In the genomic region with DNA sequence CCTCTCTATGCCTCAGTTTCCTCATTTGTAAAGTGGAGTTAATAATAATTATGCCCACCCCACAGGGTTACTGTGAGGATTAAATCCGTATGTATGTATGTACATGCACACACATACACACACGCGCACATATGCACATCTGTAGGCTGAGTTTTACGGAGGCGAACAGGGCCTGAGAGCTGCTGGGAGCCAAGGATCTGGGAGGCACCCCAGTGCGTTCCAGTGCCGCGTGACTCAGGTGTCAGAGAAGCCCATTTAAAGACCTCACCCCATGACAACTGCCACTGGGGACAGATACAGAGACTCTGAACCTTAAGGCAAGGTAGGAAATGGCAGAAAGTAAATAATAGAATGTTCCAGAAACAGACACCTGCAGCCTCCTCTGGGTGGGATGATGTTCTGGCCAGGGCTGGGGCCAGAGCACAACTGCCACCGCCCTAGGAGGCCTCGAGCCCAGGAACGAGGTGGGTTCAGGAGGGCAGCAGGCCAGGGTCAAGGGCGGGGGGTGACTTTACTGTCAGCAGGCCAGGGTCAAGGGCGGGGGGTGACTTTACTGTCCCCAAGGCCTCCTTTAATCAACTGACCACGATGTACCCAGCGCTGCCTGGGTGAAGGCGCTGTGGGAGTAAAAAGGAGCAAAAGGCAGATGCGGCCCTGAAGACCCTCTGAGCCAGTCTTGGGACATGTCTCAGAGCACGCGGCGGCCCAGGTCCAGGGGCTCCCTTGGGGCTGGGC, we compare ENCODE assay signal across 1 cellular context.
TF ChIP-seq lines count a peak whose summit lies in the region.

No MANE protein-coding gene starts in this region.

TF ChIP-seq in GM23338, 12 proteins besides CTCF, POLR2A, EP300 and RAD21 (continued from another document):
- TF ChIP-seq, protein P1, sequence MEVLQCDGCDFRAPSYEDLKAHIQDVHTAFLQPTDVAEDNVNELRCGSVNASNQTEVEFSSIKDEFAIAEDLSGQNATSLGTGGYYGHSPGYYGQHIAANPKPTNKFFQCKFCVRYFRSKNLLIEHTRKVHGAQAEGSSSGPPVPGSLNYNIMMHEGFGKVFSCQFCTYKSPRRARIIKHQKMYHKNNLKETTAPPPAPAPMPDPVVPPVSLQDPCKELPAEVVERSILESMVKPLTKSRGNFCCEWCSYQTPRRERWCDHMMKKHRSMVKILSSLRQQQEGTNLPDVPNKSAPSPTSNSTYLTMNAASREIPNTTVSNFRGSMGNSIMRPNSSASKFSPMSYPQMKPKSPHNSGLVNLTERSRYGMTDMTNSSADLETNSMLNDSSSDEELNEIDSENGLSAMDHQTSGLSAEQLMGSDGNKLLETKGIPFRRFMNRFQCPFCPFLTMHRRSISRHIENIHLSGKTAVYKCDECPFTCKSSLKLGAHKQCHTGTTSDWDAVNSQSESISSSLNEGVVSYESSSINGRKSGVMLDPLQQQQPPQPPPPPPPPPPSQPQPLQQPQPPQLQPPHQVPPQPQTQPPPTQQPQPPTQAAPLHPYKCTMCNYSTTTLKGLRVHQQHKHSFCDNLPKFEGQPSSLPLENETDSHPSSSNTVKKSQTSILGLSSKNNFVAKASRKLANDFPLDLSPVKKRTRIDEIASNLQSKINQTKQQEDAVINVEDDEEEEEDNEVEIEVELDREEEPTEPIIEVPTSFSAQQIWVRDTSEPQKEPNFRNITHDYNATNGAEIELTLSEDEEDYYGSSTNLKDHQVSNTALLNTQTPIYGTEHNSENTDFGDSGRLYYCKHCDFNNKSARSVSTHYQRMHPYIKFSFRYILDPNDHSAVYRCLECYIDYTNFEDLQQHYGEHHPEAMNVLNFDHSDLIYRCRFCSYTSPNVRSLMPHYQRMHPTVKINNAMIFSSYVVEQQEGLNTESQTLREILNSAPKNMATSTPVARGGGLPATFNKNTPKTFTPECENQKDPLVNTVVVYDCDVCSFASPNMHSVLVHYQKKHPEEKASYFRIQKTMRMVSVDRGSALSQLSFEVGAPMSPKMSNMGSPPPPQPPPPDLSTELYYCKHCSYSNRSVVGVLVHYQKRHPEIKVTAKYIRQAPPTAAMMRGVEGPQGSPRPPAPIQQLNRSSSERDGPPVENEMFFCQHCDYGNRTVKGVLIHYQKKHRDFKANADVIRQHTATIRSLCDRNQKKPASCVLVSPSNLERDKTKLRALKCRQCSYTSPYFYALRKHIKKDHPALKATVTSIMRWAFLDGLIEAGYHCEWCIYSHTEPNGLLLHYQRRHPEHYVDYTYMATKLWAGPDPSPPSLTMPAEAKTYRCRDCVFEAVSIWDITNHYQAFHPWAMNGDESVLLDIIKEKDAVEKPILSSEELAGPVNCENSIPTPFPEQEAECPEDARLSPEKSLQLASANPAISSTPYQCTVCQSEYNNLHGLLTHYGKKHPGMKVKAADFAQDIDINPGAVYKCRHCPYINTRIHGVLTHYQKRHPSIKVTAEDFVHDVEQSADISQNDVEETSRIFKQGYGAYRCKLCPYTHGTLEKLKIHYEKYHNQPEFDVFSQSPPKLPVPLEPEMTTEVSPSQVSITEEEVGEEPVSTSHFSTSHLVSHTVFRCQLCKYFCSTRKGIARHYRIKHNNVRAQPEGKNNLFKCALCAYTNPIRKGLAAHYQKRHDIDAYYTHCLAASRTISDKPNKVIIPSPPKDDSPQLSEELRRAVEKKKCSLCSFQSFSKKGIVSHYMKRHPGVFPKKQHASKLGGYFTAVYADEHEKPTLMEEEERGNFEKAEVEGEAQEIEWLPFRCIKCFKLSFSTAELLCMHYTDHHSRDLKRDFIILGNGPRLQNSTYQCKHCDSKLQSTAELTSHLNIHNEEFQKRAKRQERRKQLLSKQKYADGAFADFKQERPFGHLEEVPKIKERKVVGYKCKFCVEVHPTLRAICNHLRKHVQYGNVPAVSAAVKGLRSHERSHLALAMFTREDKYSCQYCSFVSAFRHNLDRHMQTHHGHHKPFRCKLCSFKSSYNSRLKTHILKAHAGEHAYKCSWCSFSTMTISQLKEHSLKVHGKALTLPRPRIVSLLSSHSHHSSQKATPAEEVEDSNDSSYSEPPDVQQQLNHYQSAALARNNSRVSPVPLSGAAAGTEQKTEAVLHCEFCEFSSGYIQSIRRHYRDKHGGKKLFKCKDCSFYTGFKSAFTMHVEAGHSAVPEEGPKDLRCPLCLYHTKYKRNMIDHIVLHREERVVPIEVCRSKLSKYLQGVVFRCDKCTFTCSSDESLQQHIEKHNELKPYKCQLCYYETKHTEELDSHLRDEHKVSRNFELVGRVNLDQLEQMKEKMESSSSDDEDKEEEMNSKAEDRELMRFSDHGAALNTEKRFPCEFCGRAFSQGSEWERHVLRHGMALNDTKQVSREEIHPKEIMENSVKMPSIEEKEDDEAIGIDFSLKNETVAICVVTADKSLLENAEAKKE (CRISPR knock-in tag; IDR thresholded peaks at IDR 0.05): no peak
- TF ChIP-seq STAT1 (IDR thresholded peaks at IDR 0.05; ENCODE audit: unreplicated experiment) (no peak), POLR2AphosphoS5 (IDR thresholded peaks at IDR 0.05; ENCODE audit: low read depth) (no peak), ZNF331 (CRISPR knock-in tag; IDR thresholded peaks at IDR 0.05; ENCODE audit: low read depth) (no peak), EZH2phosphoT487 (IDR thresholded peaks at IDR 0.05; ENCODE audit: unreplicated experiment) (no peak), EZH2 (IDR thresholded peaks at IDR 0.05; ENCODE audit: low read depth, unreplicated experiment) (no peak), ETS1 (IDR thresholded peaks at IDR 0.05) (no peak)
- TF ChIP-seq, protein P2, sequence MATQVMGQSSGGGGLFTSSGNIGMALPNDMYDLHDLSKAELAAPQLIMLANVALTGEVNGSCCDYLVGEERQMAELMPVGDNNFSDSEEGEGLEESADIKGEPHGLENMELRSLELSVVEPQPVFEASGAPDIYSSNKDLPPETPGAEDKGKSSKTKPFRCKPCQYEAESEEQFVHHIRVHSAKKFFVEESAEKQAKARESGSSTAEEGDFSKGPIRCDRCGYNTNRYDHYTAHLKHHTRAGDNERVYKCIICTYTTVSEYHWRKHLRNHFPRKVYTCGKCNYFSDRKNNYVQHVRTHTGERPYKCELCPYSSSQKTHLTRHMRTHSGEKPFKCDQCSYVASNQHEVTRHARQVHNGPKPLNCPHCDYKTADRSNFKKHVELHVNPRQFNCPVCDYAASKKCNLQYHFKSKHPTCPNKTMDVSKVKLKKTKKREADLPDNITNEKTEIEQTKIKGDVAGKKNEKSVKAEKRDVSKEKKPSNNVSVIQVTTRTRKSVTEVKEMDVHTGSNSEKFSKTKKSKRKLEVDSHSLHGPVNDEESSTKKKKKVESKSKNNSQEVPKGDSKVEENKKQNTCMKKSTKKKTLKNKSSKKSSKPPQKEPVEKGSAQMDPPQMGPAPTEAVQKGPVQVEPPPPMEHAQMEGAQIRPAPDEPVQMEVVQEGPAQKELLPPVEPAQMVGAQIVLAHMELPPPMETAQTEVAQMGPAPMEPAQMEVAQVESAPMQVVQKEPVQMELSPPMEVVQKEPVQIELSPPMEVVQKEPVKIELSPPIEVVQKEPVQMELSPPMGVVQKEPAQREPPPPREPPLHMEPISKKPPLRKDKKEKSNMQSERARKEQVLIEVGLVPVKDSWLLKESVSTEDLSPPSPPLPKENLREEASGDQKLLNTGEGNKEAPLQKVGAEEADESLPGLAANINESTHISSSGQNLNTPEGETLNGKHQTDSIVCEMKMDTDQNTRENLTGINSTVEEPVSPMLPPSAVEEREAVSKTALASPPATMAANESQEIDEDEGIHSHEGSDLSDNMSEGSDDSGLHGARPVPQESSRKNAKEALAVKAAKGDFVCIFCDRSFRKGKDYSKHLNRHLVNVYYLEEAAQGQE (IDR thresholded peaks at IDR 0.05; ENCODE audit: unreplicated experiment): no peak
